ENCODE assay signal across 27 cellular contexts in the genomic region with DNA sequence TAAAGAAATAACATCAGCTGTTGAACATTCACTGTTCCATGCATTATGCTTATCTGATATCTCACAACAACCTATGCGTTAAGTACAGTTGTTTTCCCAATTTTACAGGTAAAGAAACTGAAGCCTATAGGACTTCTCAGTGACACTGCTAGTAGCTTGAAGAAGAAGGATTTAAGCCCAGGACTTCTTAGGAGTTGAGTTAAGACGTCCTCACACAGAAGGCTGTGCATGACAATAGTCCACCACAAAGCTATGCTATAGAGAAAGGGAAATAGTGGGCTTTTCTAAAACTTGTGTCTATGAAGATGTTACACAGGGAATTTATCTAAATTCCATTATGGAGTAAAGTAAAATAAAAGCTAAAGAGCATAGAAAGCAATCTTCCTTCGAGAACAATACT.
"Had no signal": no experiment of that assay in that cellular context is flagged by ENCODE, and none has a peak within 500 bp of the region (broad histone marks: within the 10 kb centered on the region; RNA-seq: fewer than 3 reads in every experiment).

No MANE protein-coding gene starts in this region.

- ATAC-seq: natural killer cell; pancreas; psoas muscle; right cardiac atrium; right lobe of liver; stimulated activated effector memory CD8-positive, alpha-beta T cell treated with anti-CD3 and anti-CD28 coated beads, Interleukin-12 subunit alpha, Interleukin-12 subunit beta, amount 100 ng/mL, for 72 hours; stimulated activated naive B cell treated with anti-CD40 and anti-IgM and Interleukin-4, amounts not matched to agents 10 μg/mL and 1 μg/mL and 100 μg/mL, for 72 hours had no signal

- H3K27me3 Mint-ChIP-seq: progenitor cell of endocrine pancreas had no signal

- H3K4me3 ChIP-seq: pancreas, psoas muscle, right lobe of liver, sigmoid colon, stomach, thoracic aorta, thyroid gland, tibial nerve, upper lobe of left lung, vagina had no signal

- FAIRE-seq: pancreas, small intestine, urothelium cell line had no signal

- H3K4me1 Mint-ChIP-seq: natural killer cell; nephron; stimulated activated effector memory CD8-positive, alpha-beta T cell treated with anti-CD3 and anti-CD28 coated beads, Interleukin-12 subunit alpha, Interleukin-12 subunit beta, amount 100 ng/mL, for 72 hours; stimulated activated naive B cell treated with anti-CD40 and anti-IgM and Interleukin-4, amounts not matched to agents 10 μg/mL and 1 μg/mL and 100 μg/mL, for 72 hours had no signal

- H3K4me3 Mint-ChIP-seq: natural killer cell; nephron; stimulated activated effector memory CD8-positive, alpha-beta T cell treated with anti-CD3 and anti-CD28 coated beads, Interleukin-12 subunit alpha, Interleukin-12 subunit beta, amount 100 ng/mL, for 72 hours; stimulated activated naive B cell treated with anti-CD40 and anti-IgM and Interleukin-4, amounts not matched to agents 10 μg/mL and 1 μg/mL and 100 μg/mL, for 72 hours; stimulated activated naive CD8-positive, alpha-beta T cell treated with anti-CD3 and anti-CD28 coated beads, Interleukin-15, Interleukin-2, amounts not matched to agents 100 ng/mL and 50 ng/mL, for 24 hours had no signal

- H3K4me1 ChIP-seq: pancreas, psoas muscle, right lobe of liver, sigmoid colon, stomach, thyroid gland, tibial nerve, upper lobe of left lung, vagina had no signal

- H3K36me3 ChIP-seq: neutrophil, pancreas, right lobe of liver, sigmoid colon, stomach, thoracic aorta, thyroid gland, tibial nerve, upper lobe of left lung, vagina had no signal

- H3K27me3 ChIP-seq: neutrophil, pancreas, right lobe of liver, sigmoid colon, stomach, thyroid gland, tibial nerve, upper lobe of left lung, vagina had no signal

- H3K9me3 ChIP-seq: neutrophil, pancreas, psoas muscle, right lobe of liver, sigmoid colon, stomach, thoracic aorta, thyroid gland, upper lobe of left lung, vagina had no signal

- H3K36me3 Mint-ChIP-seq: natural killer cell; stimulated activated effector memory CD8-positive, alpha-beta T cell treated with anti-CD3 and anti-CD28 coated beads, Interleukin-12 subunit alpha, Interleukin-12 subunit beta, amount 100 ng/mL, for 72 hours; stimulated activated naive B cell treated with anti-CD40 and anti-IgM and Interleukin-4, amounts not matched to agents 10 μg/mL and 1 μg/mL and 100 μg/mL, for 72 hours had no signal

- H3K9me3 Mint-ChIP-seq: natural killer cell; stimulated activated effector memory CD8-positive, alpha-beta T cell treated with anti-CD3 and anti-CD28 coated beads, Interleukin-12 subunit alpha, Interleukin-12 subunit beta, amount 100 ng/mL, for 72 hours; stimulated activated naive CD8-positive, alpha-beta T cell treated with anti-CD3 and anti-CD28 coated beads, Interleukin-15, Interleukin-2, amounts not matched to agents 100 ng/mL and 50 ng/mL, for 24 hours had no signal

- H3K27ac ChIP-seq: neutrophil, pancreas, psoas muscle, right lobe of liver, sigmoid colon, stomach, thoracic aorta, thyroid gland, tibial nerve, upper lobe of left lung, vagina had no signal

- DNase-seq: natural killer cell; nucleus accumbens; pancreas; psoas muscle; right cardiac atrium; right lobe of liver; sigmoid colon; small intestine; stimulated activated CD4-positive, alpha-beta T cell treated with anti-CD3 and anti-CD28 coated beads, Interleukin-15, amount 100 ng/mL, for 24 hours; stimulated activated CD4-positive, alpha-beta T cell treated with anti-CD3 and anti-CD28 coated beads, Interleukin-2, amount 100 ng/mL, for 24 hours; stimulated activated CD4-positive, alpha-beta T cell treated with anti-CD3 and anti-CD28 coated beads, Interleukin-2, amount 100 ng/mL, for 48 hours; stimulated activated CD4-positive, alpha-beta T cell treated with anti-CD3 and anti-CD28 coated beads, Interleukin-4, amount 100 ng/mL, for 24 hours; stimulated activated naive B cell treated with anti-CD40 and anti-IgM and Interleukin-4, amounts not matched to agents 10 μg/mL and 1 μg/mL and 100 μg/mL, for 72 hours; stimulated activated naive CD4-positive, alpha-beta T cell treated with Interleukin-2 at 50 U/mL for 16 hours; stomach; thyroid gland; trophoblast cell; upper lobe of left lung had no signal

- H3K27ac Mint-ChIP-seq: natural killer cell; progenitor cell of endocrine pancreas; stimulated activated effector memory CD8-positive, alpha-beta T cell treated with anti-CD3 and anti-CD28 coated beads, Interleukin-12 subunit alpha, Interleukin-12 subunit beta, amount 100 ng/mL, for 72 hours; stimulated activated naive B cell treated with anti-CD40 and anti-IgM and Interleukin-4, amounts not matched to agents 10 μg/mL and 1 μg/mL and 100 μg/mL, for 72 hours; stimulated activated naive CD8-positive, alpha-beta T cell treated with anti-CD3 and anti-CD28 coated beads, Interleukin-15, Interleukin-2, amounts not matched to agents 100 ng/mL and 50 ng/mL, for 24 hours had no signal
